Comparison of ENCODE assay signal across 9 cellular contexts in genomic region chr2:120539937-120540718, GRCh38.
DNase-seq lines count a peak whose midpoint lies in the region; ATAC-seq and TF ChIP-seq lines count a peak whose summit lies in the region.
"Had no signal": no experiment of that assay in that cellular context is flagged by ENCODE, and none has a peak within 500 bp of the region (broad histone marks: within the 10 kb centered on the region; RNA-seq: fewer than 3 reads in every experiment).

No MANE protein-coding gene starts in this region.

- DNase-seq in NCI-H1417 (lab: John Stamatoyannopoulos, UW) (peak in 2 of 3 experiments; percentile 21 to 34), NCI-H1417 treated with DMSO at 0.1 percent for 48 hours (lab: John Stamatoyannopoulos, UW) (no peak), amniotic stem cell (lab: John Stamatoyannopoulos, UW) (peak; percentile 93), iris pigment epithelial cell (ENCODE audit: low read depth) (peak; percentile 95), type B pancreatic cell (ENCODE audit: extremely low spot score, unreplicated experiment) (no peak), cerebellar nuclear complex (lab: John Stamatoyannopoulos, UW) (no peak)
- no peak for DNase-seq in activated CD4-positive, alpha-beta T cell treated with anti-CD3 and anti-CD28 coated beads, Interleukin-2, amount 50 U/mL, for 48 hours

- H3K36me3 Mint-ChIP-seq in type B pancreatic cell, result no peaks in the 10 kb centered on the region

- no peak for ATAC-seq in GM18868 (IDR thresholded peaks at IDR 0.05; ENCODE audit: unreplicated experiment)

- peak overlapping the region; percentile 45 for H3K27ac Mint-ChIP-seq in type B pancreatic cell
- H3K27ac Mint-ChIP-seq: T-helper 1 cell treated with Interleukin-12 subunit alpha and Interleukin-12 subunit beta and Interleukin-4 antibody, amounts not matched to agents 30 μg/mL and 1 μg/mL, for 36 hours had no signal

- no peak overlapping the region for H3K4me3 Mint-ChIP-seq in type B pancreatic cell
- H3K4me3 Mint-ChIP-seq: T-helper 1 cell treated with Interleukin-12 subunit alpha and Interleukin-12 subunit beta and Interleukin-4 antibody, amounts not matched to agents 30 μg/mL and 1 μg/mL, for 36 hours had no signal

- H3K4me1 Mint-ChIP-seq in type B pancreatic cell (ENCODE audit: unreplicated experiment), result peaks cover 26% of the 10 kb centered on the region

- no peak for TF ChIP-seq CTCF in type B pancreatic cell (conservative IDR thresholded peaks at IDR 0.05)

- peaks cover 9% of the 10 kb centered on the region for H3K27me3 Mint-ChIP-seq in type B pancreatic cell

- no peaks in the 10 kb centered on the region for H3K9me3 Mint-ChIP-seq in type B pancreatic cell
- H3K9me3 Mint-ChIP-seq: T-helper 1 cell treated with Interleukin-12 subunit alpha and Interleukin-12 subunit beta and Interleukin-4 antibody, amounts not matched to agents 30 μg/mL and 1 μg/mL, for 36 hours had no signal

Comparison
In these comparisons a context has a peak if more than half of its experiments do, and no peak if none do; other contexts are left out.
1. DNase-seq: peak in NCI-H1417 (2 of 3), amniotic stem cell (single experiment) and iris pigment epithelial cell (single experiment); none in NCI-H1417 treated with DMSO at 0.1 percent for 48 hours (single experiment), type B pancreatic cell (single experiment), activated CD4-positive, alpha-beta T cell treated with anti-CD3 and anti-CD28 coated beads, Interleukin-2, amount 50 U/mL, for 48 hours (0 of 2) and cerebellar nuclear complex (0 of 2).